20 cellular contexts compared by ENCODE assay signal in genomic region chr2:58304843-58305242, GRCh38.
A peak's percentile ranks its signal among the peaks of the same experiment; 100 is the strongest.
DNase-seq lines count a peak whose midpoint lies in the region; ATAC-seq and TF ChIP-seq lines count a peak whose summit lies in the region.
"Had no signal": no experiment of that assay in that cellular context is flagged by ENCODE, and none has a peak within 500 bp of the region (broad histone marks: within the 10 kb centered on the region; RNA-seq: fewer than 3 reads in every experiment).

No MANE protein-coding gene starts in this region.

- no peak overlapping the region for H4K8ac ChIP-seq in H9 (replicated peaks; ENCODE audit: insufficient read length, low read depth, low read length)

- peaks cover 6% of the 10 kb centered on the region for H3K4me1 Mint-ChIP-seq in WTC11
- H3K4me1 Mint-ChIP-seq in H9, result peaks cover 5 to 6% of the 10 kb centered on the region in 2 experiments
- H3K4me1 Mint-ChIP-seq: B cell had no signal

- no peaks in the 10 kb centered on the region for H3K27me3 ChIP-seq in gastroesophageal sphincter
- H3K27me3 ChIP-seq in iPS DF 6.9 (ENCODE audit: control insufficient read depth, insufficient read depth, low read length), result no peaks in the 10 kb centered on the region
- no peaks in the 10 kb centered on the region for H3K27me3 ChIP-seq in H9 (ENCODE audit: insufficient read depth, low read length)
- H3K27me3 ChIP-seq: BLaER1 treated with 17β-estradiol and CSF1 and Interleukin-3, amounts not matched to agents 10 nM and 100 nM had no signal

- H3K27ac Mint-ChIP-seq in WTC11 (no peak overlapping the region), H9 (no peak overlapping the region)
- H3K27ac Mint-ChIP-seq: B cell; CD4-positive, alpha-beta T cell; CD8-positive, alpha-beta T cell had no signal

- H4K5ac ChIP-seq in H9 (ENCODE audit: insufficient read length, low read depth, low read length), result no peak overlapping the region

- H3K36me3 ChIP-seq in gastroesophageal sphincter (no peaks in the 10 kb centered on the region), iPS DF 6.9 (ENCODE audit: control insufficient read depth, insufficient read depth, low read length) (no peaks in the 10 kb centered on the region)
- H3K36me3 ChIP-seq: BLaER1 treated with 17β-estradiol and CSF1 and Interleukin-3, amounts not matched to agents 10 nM and 100 nM had no signal

- H3K4ac ChIP-seq in H9 (ENCODE audit: low read depth, low read length), result no peak overlapping the region

- DNase-seq in ELF-1 (ENCODE audit: low read depth, low spot score) (peak; percentile 44), WTC11 (ENCODE audit: low spot score) (peak; percentile 14), iPS DF 6.9 (ENCODE audit: low read depth, low spot score) (peak; percentile 2), H9 (no peak), NK-92 (lab: John Stamatoyannopoulos, UW; ENCODE audit: unreplicated experiment) (no peak), GM10266 (ENCODE audit: extremely low spot score) (no peak)
- DNase-seq: AML-193; Caco-2; Calu3; CD4-positive, alpha-beta T cell; CD8-positive, alpha-beta T cell; DMS79 treated with DMSO at 0.1 percent for 48 hours; GDM1 had no signal

- no peak for TF ChIP-seq POLR2A in gastroesophageal sphincter (IDR thresholded peaks at IDR 0.05)

- ATAC-seq in WTC11, result peak; percentile 48
- ATAC-seq in gastroesophageal sphincter, result peak; percentile 31
- ATAC-seq in GM21737 (IDR thresholded peaks at IDR 0.05; ENCODE audit: unreplicated experiment), result no peak
- ATAC-seq: A549; CD8-positive, alpha-beta T cell had no signal

- CTCF ChIA-PET in WTC11 (lab: Charles Lee), result no interaction called here

- no peak overlapping the region for H4K91ac ChIP-seq in H9 (ENCODE audit: insufficient read length, low read depth, low read length)

- no peak overlapping the region for H2AFZ ChIP-seq in H9 (ENCODE audit: low read length)

- no peaks in the 10 kb centered on the region for H3K4me1 ChIP-seq in gastroesophageal sphincter
- no peaks in the 10 kb centered on the region for H3K4me1 ChIP-seq in iPS DF 6.9 (ENCODE audit: control insufficient read depth, insufficient read depth, low read length)
- H3K4me1 ChIP-seq in H9 (ENCODE audit: insufficient read depth, low read length), result no peaks in the 10 kb centered on the region
- H3K4me1 ChIP-seq: A549; BLaER1 treated with 17β-estradiol and CSF1 and Interleukin-3, amounts not matched to agents 10 nM and 100 nM; Caco-2 had no signal

- H3K4me3 ChIP-seq in gastroesophageal sphincter, result no peak overlapping the region
- no peak overlapping the region for H3K4me3 ChIP-seq in iPS DF 6.9 (ENCODE audit: low read length)
- H3K4me3 ChIP-seq: A549; BLaER1 treated with 17β-estradiol and CSF1 and Interleukin-3, amounts not matched to agents 10 nM and 100 nM had no signal

- H3K9me3 ChIP-seq in gastroesophageal sphincter (no peaks in the 10 kb centered on the region), iPS DF 6.9 (ENCODE audit: control insufficient read depth, insufficient read depth, low read length) (no peaks in the 10 kb centered on the region), H9 (ENCODE audit: control insufficient read depth, low read depth, low read length) (no peaks in the 10 kb centered on the region)
- H3K9me3 ChIP-seq: A549; BLaER1 treated with 17β-estradiol and CSF1 and Interleukin-3, amounts not matched to agents 10 nM and 100 nM; Caco-2 had no signal

- no peak overlapping the region for H3K56ac ChIP-seq in H9 (ENCODE audit: insufficient read length, low read depth, low read length)

- no peaks in the 10 kb centered on the region for H3K79me2 ChIP-seq in H9 (ENCODE audit: insufficient read depth, low read length)

- TF ChIP-seq CTCF in WTC11 (IDR thresholded peaks at IDR 0.05), result no peak
- no peak for TF ChIP-seq CTCF in gastroesophageal sphincter (IDR thresholded peaks at IDR 0.05)
- TF ChIP-seq CTCF in H9 (conservative IDR thresholded peaks at IDR 0.05), result no peak
- no peak for TF ChIP-seq CTCF in GM10266 (IDR thresholded peaks at IDR 0.05; ENCODE audit: control insufficient read depth, insufficient read depth, low read depth, missing control alignments)

- H3K18ac ChIP-seq in H9 (ENCODE audit: insufficient read length, low read depth, low read length), result no peak overlapping the region

- no peak overlapping the region for H3K14ac ChIP-seq in H9 (ENCODE audit: insufficient read depth, low read length)

- H3K23ac ChIP-seq in H9 (ENCODE audit: insufficient read length, low read depth, low read length), result no peak overlapping the region

- no peak overlapping the region for H3K9ac ChIP-seq in H9 (ENCODE audit: extremely low read depth, insufficient read length, low read length)
- H3K9ac ChIP-seq: BLaER1 treated with 17β-estradiol and CSF1 and Interleukin-3, amounts not matched to agents 10 nM and 100 nM had no signal

- no peak overlapping the region for H2AK5ac ChIP-seq in H9 (ENCODE audit: insufficient read length, low read length)

- POLR2A ChIA-PET in WTC11 (lab: Charles Lee), result no interaction called here

- H3K4me3 Mint-ChIP-seq in WTC11 (no peak overlapping the region), H9 (no peak overlapping the region)
- H3K4me3 Mint-ChIP-seq: B cell; CD4-positive, alpha-beta T cell; CD8-positive, alpha-beta T cell had no signal

- H3K9me3 Mint-ChIP-seq in WTC11, result peaks cover 34% of the 10 kb centered on the region
- H3K9me3 Mint-ChIP-seq in H9, result peaks cover 5 to 9% of the 10 kb centered on the region in 2 experiments
- H3K9me3 Mint-ChIP-seq: CD4-positive, alpha-beta T cell; CD8-positive, alpha-beta T cell had no signal

- H2BK20ac ChIP-seq in H9 (ENCODE audit: low read depth, low read length, poor library complexity, severe bottlenecking), result no peak overlapping the region

- no peak for TF ChIP-seq EP300 in gastroesophageal sphincter (IDR thresholded peaks at IDR 0.05)

- H3K23me2 ChIP-seq in H9 (ENCODE audit: insufficient read length, low read depth, low read length, poor library complexity, severe bottlenecking), result no peaks in the 10 kb centered on the region

- H3K4me2 ChIP-seq in H9 (ENCODE audit: insufficient read depth, insufficient read length, low read length), result no peak overlapping the region
- H3K4me2 ChIP-seq: A549; BLaER1 treated with 17β-estradiol and CSF1 and Interleukin-3, amounts not matched to agents 10 nM and 100 nM had no signal

- H3K36me3 Mint-ChIP-seq in WTC11 (peaks cover 7% of the 10 kb centered on the region), H9 (ENCODE audit: insufficient read depth in 1 of 3, low read depth in 3 of 3) (peaks cover 2 to 11% (median 3%) of the 10 kb centered on the region in 3 experiments; a peak in 4 of 7 replicates)
- H3K36me3 Mint-ChIP-seq: CD8-positive, alpha-beta T cell had no signal

- no peak overlapping the region for H2BK12ac ChIP-seq in H9 (ENCODE audit: insufficient read length, low read depth, low read length)

- H2BK120ac ChIP-seq in H9 (ENCODE audit: low read depth, low read length, poor library complexity, severe bottlenecking), result no peak overlapping the region

- H3T11ph ChIP-seq in H9 (ENCODE audit: low read length), result no peak overlapping the region

- H3K27ac ChIP-seq in gastroesophageal sphincter (no peak overlapping the region), iPS DF 6.9 (ENCODE audit: low read length) (no peak overlapping the region), H9 (ENCODE audit: insufficient read length, low read depth, low read length) (no peak overlapping the region)
- H3K27ac ChIP-seq: 22Rv1; A549; BLaER1 treated with 17β-estradiol and CSF1 and Interleukin-3, amounts not matched to agents 10 nM and 100 nM; C4-2B had no signal

- H3K27me3 Mint-ChIP-seq in WTC11 (ENCODE audit: low read depth) (no peaks in the 10 kb centered on the region), H9 (ENCODE audit: low read depth) (no peaks in the 10 kb centered on the region)

- H3K79me1 ChIP-seq in H9 (ENCODE audit: insufficient read depth, low read depth, low read length, poor library complexity, severe bottlenecking), result no peaks in the 10 kb centered on the region

- no peaks in the 10 kb centered on the region for H4K20me1 ChIP-seq in H9 (ENCODE audit: control insufficient read depth, insufficient read depth, insufficient read length)
- H4K20me1 ChIP-seq: BLaER1 treated with 17β-estradiol and CSF1 and Interleukin-3, amounts not matched to agents 10 nM and 100 nM had no signal

- no peak overlapping the region for H2BK5ac ChIP-seq in H9 (ENCODE audit: insufficient read length, low read length)

- no peak overlapping the region for H2BK15ac ChIP-seq in H9 (ENCODE audit: low read depth, low read length)

TF ChIP-seq in WTC11, 78 proteins besides CTCF, POLR2A, EP300 and RAD21:
- TF ChIP-seq JAZF1 (CRISPR knock-in tag; IDR thresholded peaks at IDR 0.05) (no peak), GTF2I (CRISPR knock-in tag; conservative IDR thresholded peaks at IDR 0.05) (no peak), HMGXB4 (CRISPR knock-in tag; IDR thresholded peaks at IDR 0.05) (no peak)

Comparison
In these comparisons a context has a peak if more than half of its experiments do, and no peak if none do; other contexts are left out.
1. DNase-seq: peak in ELF-1 (single experiment), WTC11 (single experiment) and iPS DF 6.9 (single experiment); none in H9 (single experiment), NK-92 (single experiment) and GM10266 (single experiment).